9 cellular contexts compared by ENCODE assay signal in genomic region chr17:38572665-38573365, GRCh38. TPM values are rescaled to one million over a fixed set of nuclear protein-coding genes. Genes with fewer than 3 reads are reported as not detected.
DNase-seq lines count a peak whose midpoint lies in the region; ATAC-seq and TF ChIP-seq lines count a peak whose summit lies in the region.
"Had no signal": no experiment of that assay in that cellular context is flagged by ENCODE, and none has a peak within 500 bp of the region (broad histone marks: within the 10 kb centered on the region; RNA-seq: fewer than 3 reads in every experiment).

No MANE protein-coding gene starts in this region.

- no peak overlapping the region for H4K8ac ChIP-seq in trophoblast cell (ENCODE audit: low read depth, low read length)

- no peak overlapping the region for H3K4me3 Mint-ChIP-seq in activated CD4-positive, alpha-beta memory T cell treated with anti-CD3 and anti-CD28 coated beads for 36 hours
- no peak overlapping the region for H3K4me3 Mint-ChIP-seq in activated CD4-positive, alpha-beta memory T cell treated with anti-CD3 and anti-CD28 coated beads, Interleukin-2, amount 10 ng/mL, durations not matched to agents 7 days and 5 days

- H2AK5ac ChIP-seq in trophoblast cell (ENCODE audit: low read length) = no peak overlapping the region

- peak; percentile 24 for DNase-seq in activated CD4-positive, alpha-beta memory T cell treated with anti-CD3 and anti-CD28 coated beads for 36 hours
- no peak for DNase-seq in activated CD4-positive, alpha-beta memory T cell treated with anti-CD3 and anti-CD28 coated beads, Interleukin-2, amount 10 ng/mL, durations not matched to agents 7 days and 5 days
- DNase-seq in NCI-H510A (lab: John Stamatoyannopoulos, UW) = peak; percentile 78
- peak in 1 of 2 donors; percentile 17 for DNase-seq in trophoblast cell
- DNase-seq in brain microvascular endothelial cell = no peak
- no peak for DNase-seq in T-helper 9 cell

- H3K9me3 Mint-ChIP-seq in activated CD4-positive, alpha-beta memory T cell treated with anti-CD3 and anti-CD28 coated beads for 36 hours = no peaks in the 10 kb centered on the region
- no peaks in the 10 kb centered on the region for H3K9me3 Mint-ChIP-seq in activated CD4-positive, alpha-beta memory T cell treated with anti-CD3 and anti-CD28 coated beads, Interleukin-2, amount 10 ng/mL, durations not matched to agents 7 days and 5 days

- peaks cover 8% of the 10 kb centered on the region for H3K4me1 Mint-ChIP-seq in activated CD4-positive, alpha-beta memory T cell treated with anti-CD3 and anti-CD28 coated beads for 36 hours (ENCODE audit: low read depth)
- H3K4me1 Mint-ChIP-seq in activated CD4-positive, alpha-beta memory T cell treated with anti-CD3 and anti-CD28 coated beads, Interleukin-2, amount 10 ng/mL, durations not matched to agents 7 days and 5 days = peaks cover 3% of the 10 kb centered on the region

- no peak overlapping the region for H4K91ac ChIP-seq in trophoblast cell (ENCODE audit: low read depth, low read length)

- H4K12ac ChIP-seq in trophoblast cell (ENCODE audit: low read depth, low read length) = no peak overlapping the region

- no peak overlapping the region for H3K18ac ChIP-seq in trophoblast cell (ENCODE audit: low read length)

- H3K27me3 Mint-ChIP-seq in activated CD4-positive, alpha-beta memory T cell treated with anti-CD3 and anti-CD28 coated beads for 36 hours = peaks cover 78% of the 10 kb centered on the region
- H3K27me3 Mint-ChIP-seq in activated CD4-positive, alpha-beta memory T cell treated with anti-CD3 and anti-CD28 coated beads, Interleukin-2, amount 10 ng/mL, durations not matched to agents 7 days and 5 days = peaks cover 85% of the 10 kb centered on the region

- CTCF ChIA-PET in activated CD4-positive, alpha-beta memory T cell treated with anti-CD3 and anti-CD28 coated beads for 36 hours (lab: Charles Lee) = no interaction called here
- CTCF ChIA-PET in activated CD4-positive, alpha-beta memory T cell treated with anti-CD3 and anti-CD28 coated beads, Interleukin-2, amount 10 ng/mL, durations not matched to agents 7 days and 5 days (lab: Charles Lee) = no interaction called here

- H2BK120ac ChIP-seq in trophoblast cell (ENCODE audit: insufficient read depth, low read length, poor library complexity) = no peak overlapping the region

- TF ChIP-seq EP300 in gastroesophageal sphincter (IDR thresholded peaks at IDR 0.05) = no peak

- TF ChIP-seq POLR2A in gastroesophageal sphincter (IDR thresholded peaks at IDR 0.05) = no peak

- H2BK5ac ChIP-seq in trophoblast cell (ENCODE audit: low read depth, low read length, poor library complexity) = no peak overlapping the region

- in situ Hi-C loops in brain microvascular endothelial cell (cut with HindIII; ENCODE audit: low pct_ligation_motif_present, low sequenced_read_pairs) = no loop called here

- POLR2A ChIA-PET in activated CD4-positive, alpha-beta memory T cell treated with anti-CD3 and anti-CD28 coated beads for 36 hours (lab: Charles Lee) = no interaction called here
- POLR2A ChIA-PET in activated CD4-positive, alpha-beta memory T cell treated with anti-CD3 and anti-CD28 coated beads, Interleukin-2, amount 10 ng/mL, durations not matched to agents 7 days and 5 days (lab: Charles Lee) = no interaction called here

- H3K23ac ChIP-seq in trophoblast cell (ENCODE audit: low read length) = no peak overlapping the region

- no peaks in the 10 kb centered on the region for H3K79me1 ChIP-seq in trophoblast cell (ENCODE audit: low read length)

- H3K36me3 ChIP-seq in gastroesophageal sphincter (no peaks in the 10 kb centered on the region), trophoblast cell (ENCODE audit: control insufficient read depth in 1 of 2, insufficient read depth in 2 of 2, low read length in 2 of 2) (no peaks in the 10 kb centered on the region), brain microvascular endothelial cell (replicated peaks) (no peaks in the 10 kb centered on the region)

- H3K79me2 ChIP-seq in trophoblast cell (ENCODE audit: control insufficient read depth, insufficient read depth, low read length, poor library complexity) = no peaks in the 10 kb centered on the region

- H3K4me3 ChIP-seq in gastroesophageal sphincter (peak overlapping the region in 1 of 2 donors; percentile 43), trophoblast cell (ENCODE audit: low read depth, low read length) (no peak overlapping the region), brain microvascular endothelial cell (ENCODE audit: low read depth, low read length) (no peak overlapping the region)

- no peak overlapping the region for H3K4ac ChIP-seq in trophoblast cell (ENCODE audit: low read depth, low read length)

- TF ChIP-seq CTCF in gastroesophageal sphincter (IDR thresholded peaks at IDR 0.05) (no peak), brain microvascular endothelial cell (IDR thresholded peaks at IDR 0.05; ENCODE audit: low read depth, low read length, missing control alignments) (no peak)

- no peak overlapping the region for H2BK12ac ChIP-seq in trophoblast cell (ENCODE audit: low read length)

- H3K27ac Mint-ChIP-seq in activated CD4-positive, alpha-beta memory T cell treated with anti-CD3 and anti-CD28 coated beads for 36 hours = no peak overlapping the region
- H3K27ac Mint-ChIP-seq in activated CD4-positive, alpha-beta memory T cell treated with anti-CD3 and anti-CD28 coated beads, Interleukin-2, amount 10 ng/mL, durations not matched to agents 7 days and 5 days = no peak overlapping the region

- 26% methylated on average over 4 of the region's 61 CpGs; no CpG with 5 or more reads in 1 of the 2 donors for WGBS in gastroesophageal sphincter (ENCODE audit: low coverage in 1 of 2), 2 donors
- no CpG with 5 or more reads among the region's 61 CpGs for WGBS in trophoblast cell (ENCODE audit: extremely low coverage, insufficient coverage, insufficient read length)

- H2AFZ ChIP-seq in trophoblast cell (ENCODE audit: insufficient read depth, low read length, poor library complexity) = no peak overlapping the region

- H3K27ac ChIP-seq in gastroesophageal sphincter (no peak overlapping the region), trophoblast cell (ENCODE audit: low read depth, low read length) (no peak overlapping the region), brain microvascular endothelial cell (no peak overlapping the region)
- H3K27ac ChIP-seq: C4-2B had no signal

- ATAC-seq in gastroesophageal sphincter (peak; percentile 16), GM18520 (IDR thresholded peaks at IDR 0.05; ENCODE audit: unreplicated experiment) (no peak)

- H3K9me3 ChIP-seq in gastroesophageal sphincter = no peaks in the 10 kb centered on the region
- H3K9me3 ChIP-seq in trophoblast cell (ENCODE audit: insufficient read depth, low read depth, low read length) = peaks cover 5% of the 10 kb centered on the region

- peaks cover 0 to 19% (median 4%) of the 10 kb centered on the region in 3 donors for H3K4me1 ChIP-seq in gastroesophageal sphincter
- peaks cover 3 to 4% of the 10 kb centered on the region in 2 experiments for H3K4me1 ChIP-seq in trophoblast cell (ENCODE audit: control insufficient read depth in 1 of 2, insufficient read depth in 2 of 2, low read length in 2 of 2)

- H3K9ac ChIP-seq in trophoblast cell (ENCODE audit: low read length) = no peak overlapping the region

- H3K4me2 ChIP-seq in trophoblast cell (ENCODE audit: low read length) = peak overlapping the region; percentile 59

- H3K27me3 ChIP-seq in gastroesophageal sphincter (peaks cover 98% of the 10 kb centered on the region), trophoblast cell (ENCODE audit: insufficient read depth, low read length) (peaks cover 60% of the 10 kb centered on the region), brain microvascular endothelial cell (replicated peaks) (peaks cover 73% of the 10 kb centered on the region)

- no peak overlapping the region for H3K14ac ChIP-seq in trophoblast cell (ENCODE audit: low read length)

- intact Hi-C loops in activated CD4-positive, alpha-beta memory T cell treated with anti-CD3 and anti-CD28 coated beads for 36 hours (cut with micrococcal nuclease) = no loop called here

- no peaks in the 10 kb centered on the region for H3K36me3 Mint-ChIP-seq in activated CD4-positive, alpha-beta memory T cell treated with anti-CD3 and anti-CD28 coated beads for 36 hours
- no peaks in the 10 kb centered on the region for H3K36me3 Mint-ChIP-seq in activated CD4-positive, alpha-beta memory T cell treated with anti-CD3 and anti-CD28 coated beads, Interleukin-2, amount 10 ng/mL, durations not matched to agents 7 days and 5 days (ENCODE audit: low read depth)

RNA-seq across cellular contexts. Expression of gene SRCIN1, which starts 32.9 kb away (rescaled TPM):
- 1 to 10 TPM in 1 of 2 experiments, under 1 TPM in 1; 0.92 to 1.6 TPM for total RNA-seq in activated CD4-positive, alpha-beta memory T cell treated with anti-CD3 and anti-CD28 coated beads for 36 hours
- total RNA-seq in activated CD4-positive, alpha-beta memory T cell treated with anti-CD3 and anti-CD28 coated beads, Interleukin-2, amount 10 ng/mL, durations not matched to agents 7 days and 5 days = under 1 TPM; 0.05 to 0.20 TPM
- total RNA-seq in gastroesophageal sphincter = 1 to 10 TPM in 2 of 4 donors, under 1 TPM in 2; 0.67 to 2.6 (median 1.5) TPM
- 0.29 and 0.31 TPM in 2 replicates for polyA plus RNA-seq in trophoblast cell (2013)

Comparison
In these comparisons a context has a peak if more than half of its experiments do, and no peak if none do; other contexts are left out.
1. DNase-seq: peak in activated CD4-positive, alpha-beta memory T cell treated with anti-CD3 and anti-CD28 coated beads for 36 hours (single experiment) and NCI-H510A (single experiment); none in activated CD4-positive, alpha-beta memory T cell treated with anti-CD3 and anti-CD28 coated beads, Interleukin-2, amount 10 ng/mL, durations not matched to agents 7 days and 5 days (single experiment), brain microvascular endothelial cell (single experiment) and T-helper 9 cell (single experiment).